ENCODE assay signal across 1 cellular context in the genomic region with DNA sequence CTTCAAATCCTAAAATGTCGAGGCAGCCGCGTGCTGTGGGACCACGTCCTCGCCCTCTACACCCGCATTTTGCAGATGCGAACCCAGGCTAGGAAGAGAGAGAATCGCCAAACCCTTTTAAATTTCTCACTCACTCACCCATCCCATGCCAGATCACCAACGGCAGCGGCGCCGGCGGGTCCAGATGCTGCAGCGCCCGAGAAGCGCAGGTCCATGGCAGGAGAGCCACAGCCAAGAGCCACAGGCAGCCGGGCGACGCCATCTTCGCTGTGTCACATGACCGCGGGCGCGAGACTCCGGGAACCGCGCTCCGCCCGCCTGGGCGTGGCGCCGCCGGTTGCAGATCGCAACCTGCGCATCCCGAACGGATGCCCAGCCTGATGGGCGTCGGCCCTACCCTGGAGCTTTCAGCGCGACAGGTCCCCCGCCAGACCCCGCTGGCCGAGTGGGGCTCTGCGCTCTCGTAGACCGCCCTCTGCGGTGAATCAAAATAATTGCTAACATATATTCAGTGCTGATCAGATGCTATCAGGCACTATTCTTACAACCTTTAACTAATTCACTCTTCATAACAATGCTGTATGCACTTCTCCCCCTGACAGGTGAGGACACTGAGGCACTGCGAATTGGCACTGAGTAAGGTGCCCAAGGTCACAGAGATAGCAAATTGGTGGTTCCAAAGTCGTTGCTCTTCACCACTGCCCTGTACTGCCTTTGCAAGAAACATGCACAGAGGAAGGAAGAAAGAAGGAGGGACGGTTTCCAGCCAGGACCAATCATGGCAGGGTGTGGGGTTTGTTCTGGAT.
TF ChIP-seq lines count a peak whose summit lies in the region.

PPT1 (minus strand) TSS at position 276 of the 806 bp plus-strand sequence; CDS start at position 262, 14 bp downstream.

TF ChIP-seq in SK-N-SH treated with all-trans-retinoic acid at 6 μM for 48 hours, 23 proteins besides CTCF, POLR2A, EP300 and RAD21 (continued from another document):
- 0 out of 2 replicates have a peak, but pooled peaks have one; percentile 71 for TF ChIP-seq POU6F1 (CRISPR knock-in tag; IDR thresholded peaks at IDR 0.05; ENCODE audit: borderline replicate concordance, low read depth)
- TF ChIP-seq, protein P1, sequence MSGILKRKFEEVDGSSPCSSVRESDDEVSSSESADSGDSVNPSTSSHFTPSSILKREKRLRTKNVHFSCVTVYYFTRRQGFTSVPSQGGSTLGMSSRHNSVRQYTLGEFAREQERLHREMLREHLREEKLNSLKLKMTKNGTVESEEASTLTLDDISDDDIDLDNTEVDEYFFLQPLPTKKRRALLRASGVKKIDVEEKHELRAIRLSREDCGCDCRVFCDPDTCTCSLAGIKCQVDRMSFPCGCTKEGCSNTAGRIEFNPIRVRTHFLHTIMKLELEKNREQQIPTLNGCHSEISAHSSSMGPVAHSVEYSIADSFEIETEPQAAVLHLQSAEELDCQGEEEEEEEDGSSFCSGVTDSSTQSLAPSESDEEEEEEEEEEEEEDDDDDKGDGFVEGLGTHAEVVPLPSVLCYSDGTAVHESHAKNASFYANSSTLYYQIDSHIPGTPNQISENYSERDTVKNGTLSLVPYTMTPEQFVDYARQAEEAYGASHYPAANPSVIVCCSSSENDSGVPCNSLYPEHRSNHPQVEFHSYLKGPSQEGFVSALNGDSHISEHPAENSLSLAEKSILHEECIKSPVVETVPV (CRISPR knock-in tag; IDR thresholded peaks at IDR 0.05), result no peak
- TF ChIP-seq ZNF565 (CRISPR knock-in tag; conservative IDR thresholded peaks at IDR 0.05; ENCODE audit: low read depth), result no peak
- no peak for TF ChIP-seq ESRRG (CRISPR knock-in tag; IDR thresholded peaks at IDR 0.05)
- no peak for TF ChIP-seq GLIS3 (CRISPR knock-in tag; IDR thresholded peaks at IDR 0.05)
- no peak for TF ChIP-seq BACH2 (CRISPR knock-in tag; IDR thresholded peaks at IDR 0.05; ENCODE audit: borderline replicate concordance)
- 0 out of 2 replicates have a peak, but pooled peaks have one; percentile 45 for TF ChIP-seq SNAI2 (CRISPR knock-in tag; IDR thresholded peaks at IDR 0.05)
- TF ChIP-seq OSR1 (CRISPR knock-in tag; IDR thresholded peaks at IDR 0.05), result no peak
